Comparison of ENCODE assay signal across 8 cellular contexts in the genomic region with DNA sequence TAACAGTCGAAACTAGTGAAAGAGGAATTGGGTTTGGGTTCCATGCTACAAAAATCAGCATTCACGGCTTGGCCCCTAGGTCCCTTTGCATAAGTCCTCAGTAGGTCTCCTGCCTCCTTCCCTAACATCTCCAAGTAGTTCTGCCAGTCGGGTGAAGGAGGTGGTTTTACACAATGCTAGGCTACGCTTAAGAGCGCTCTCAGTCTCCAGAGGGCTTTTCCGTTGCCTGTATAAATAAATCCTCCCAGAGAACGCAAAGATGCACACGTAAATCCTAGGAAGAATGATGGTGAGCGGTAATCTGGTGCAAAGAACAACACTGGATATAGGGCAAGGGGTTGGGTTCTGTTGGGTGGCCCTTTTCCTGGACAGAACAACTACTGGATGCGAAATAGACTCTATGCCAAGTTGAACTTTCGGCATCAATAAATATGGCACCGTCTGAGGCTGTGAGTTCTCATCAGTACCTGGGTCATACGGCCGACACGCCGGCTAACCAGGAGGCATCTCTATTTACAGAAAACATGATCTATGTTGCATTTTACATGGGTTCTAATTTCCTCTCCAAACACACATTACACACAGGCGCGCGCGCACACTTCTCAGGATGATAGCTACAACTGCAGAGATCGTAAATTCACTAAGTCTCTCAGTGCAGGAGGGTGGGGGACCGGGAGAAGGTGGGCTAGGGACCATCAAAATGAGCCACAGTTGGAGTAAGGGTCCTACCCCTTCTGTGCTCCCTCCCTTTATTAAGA. TPM values are rescaled to one million over a fixed set of nuclear protein-coding genes. Genes with fewer than 3 reads are reported as not detected.
DNase-seq lines count a peak whose midpoint lies in the region; ATAC-seq and TF ChIP-seq lines count a peak whose summit lies in the region.

No MANE protein-coding gene starts in this region.

- ATAC-seq in WTC11: peak; percentile 7; the same call in 1 of the 2 replicates
- ATAC-seq in HG03521 (IDR thresholded peaks at IDR 0.05; ENCODE audit: unreplicated experiment): no peak

- DNase-seq in Caki2 (ENCODE audit: low read depth) (peak; percentile 51), LHCN-M2 (ENCODE audit: low read depth) (peak; percentile 57), WTC11 (ENCODE audit: low spot score) (no peak), AML-193 (lab: John Stamatoyannopoulos, UW) (no peak)
- DNase-seq in stimulated activated CD8-positive, alpha-beta memory T cell treated with anti-CD3 and anti-CD28 coated beads, Interleukin-15, amount 100 ng/mL, for 1 hour (ENCODE audit: low read depth): peak; percentile 4

- H3K36me3 ChIP-seq in liver (ENCODE audit: control insufficient read depth in 4 of 4, insufficient read depth in 3 of 4, low read depth in 1 of 4, low read length in 3 of 4): no peaks in the 10 kb centered on the region

- H3K36me3 Mint-ChIP-seq in WTC11: no peaks in the 10 kb centered on the region
- peaks cover 34% of the 10 kb centered on the region for H3K36me3 Mint-ChIP-seq in dendritic cell treated with granulocyte-macrophage colony-stimulating factor and Interleukin-4, amounts not matched to agents 40 ng/mL and 50 ng/mL, for 4 days (ENCODE audit: low read depth)

- in situ Hi-C loops in Caki2 (cut with HindIII; ENCODE audit: low pct_unique_long_range_greater_than_20kb, low sequenced_read_pairs): no loop called here

- CTCF ChIA-PET in WTC11 (lab: Charles Lee): interaction anchor here (1.2 to 1.3 kb wide), 3 partner anchors 10 to 365 kb away, joined by 3 to 8 read pairs (median 5); no protein-coding TSS in a partner anchor

- H3K4me1 ChIP-seq in liver (ENCODE audit: control insufficient read depth in 4 of 4, insufficient read depth in 4 of 4, low read length in 3 of 4): peaks cover 0 to 27% (median 5%) of the 10 kb centered on the region in 4 donors

- H3K9ac ChIP-seq in liver (ENCODE audit: low read depth in 1 of 2, low read length in 2 of 2): peak overlapping the region; percentile 74 to 75

- H3K4me1 Mint-ChIP-seq in WTC11: peaks cover 44% of the 10 kb centered on the region
- H3K4me1 Mint-ChIP-seq in dendritic cell treated with granulocyte-macrophage colony-stimulating factor and Interleukin-4, amounts not matched to agents 40 ng/mL and 50 ng/mL, for 4 days (ENCODE audit: low read depth): peaks cover 13% of the 10 kb centered on the region

- no peaks in the 10 kb centered on the region for H3K27me3 ChIP-seq in liver (ENCODE audit: control insufficient read depth in 4 of 4, insufficient read depth in 4 of 4, low read length in 3 of 4)

- 1% methylated on average over 22 of the region's 22 CpGs for WGBS in liver

- peak overlapping the region; percentile 69 to 98 (median 77) for H3K4me3 ChIP-seq in liver (ENCODE audit: low read depth in 1 of 3, low read length in 3 of 3)

- no peak for TF ChIP-seq RAD21 in liver (IDR thresholded peaks at IDR 0.05)

- TF ChIP-seq CTCF in WTC11 (IDR thresholded peaks at IDR 0.05) (no peak), liver (IDR thresholded peaks at IDR 0.05; ENCODE audit: low read depth, low read length, missing input control) (peak; percentile 2)

- peaks cover 22% of the 10 kb centered on the region for H3K27me3 Mint-ChIP-seq in WTC11 (ENCODE audit: low read depth)
- peaks cover 9% of the 10 kb centered on the region for H3K27me3 Mint-ChIP-seq in dendritic cell treated with granulocyte-macrophage colony-stimulating factor and Interleukin-4, amounts not matched to agents 40 ng/mL and 50 ng/mL, for 4 days

- no peaks in the 10 kb centered on the region for H3K9me3 ChIP-seq in liver (ENCODE audit: control insufficient read depth in 4 of 4, low read length in 3 of 4)

- H3K27ac ChIP-seq in liver (ENCODE audit: low read depth in 1 of 2, low read length in 2 of 2): peak overlapping the region; percentile 98 to 99

- no peak overlapping the region; the same call in 1 of the 2 replicates for H3K27ac Mint-ChIP-seq in WTC11
- H3K27ac Mint-ChIP-seq in dendritic cell treated with granulocyte-macrophage colony-stimulating factor and Interleukin-4, amounts not matched to agents 40 ng/mL and 50 ng/mL, for 4 days: peak overlapping the region; percentile 99

- H3K4me3 Mint-ChIP-seq in WTC11: peak overlapping the region; percentile 88
- peak overlapping the region; percentile 94 for H3K4me3 Mint-ChIP-seq in dendritic cell treated with granulocyte-macrophage colony-stimulating factor and Interleukin-4, amounts not matched to agents 40 ng/mL and 50 ng/mL, for 4 days

- intact Hi-C loops in dendritic cell treated with granulocyte-macrophage colony-stimulating factor and Interleukin-4, amounts not matched to agents 40 ng/mL and 50 ng/mL, for 4 days (cut with micrococcal nuclease): loop anchor here (2.0 to 5.0 kb wide), 2 partner anchors 147 to 209 kb away; no protein-coding TSS in a partner anchor

- H3K9me3 Mint-ChIP-seq in WTC11: no peaks in the 10 kb centered on the region
- H3K9me3 Mint-ChIP-seq in dendritic cell treated with granulocyte-macrophage colony-stimulating factor and Interleukin-4, amounts not matched to agents 40 ng/mL and 50 ng/mL, for 4 days: no peaks in the 10 kb centered on the region

- POLR2A ChIA-PET in WTC11 (lab: Charles Lee): no interaction called here

TF ChIP-seq in WTC11, 78 proteins besides CTCF, POLR2A, EP300 and RAD21 (continues in another document):
- TF ChIP-seq, protein P1, sequence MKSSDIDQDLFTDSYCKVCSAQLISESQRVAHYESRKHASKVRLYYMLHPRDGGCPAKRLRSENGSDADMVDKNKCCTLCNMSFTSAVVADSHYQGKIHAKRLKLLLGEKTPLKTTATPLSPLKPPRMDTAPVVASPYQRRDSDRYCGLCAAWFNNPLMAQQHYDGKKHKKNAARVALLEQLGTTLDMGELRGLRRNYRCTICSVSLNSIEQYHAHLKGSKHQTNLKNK (CRISPR knock-in tag; IDR thresholded peaks at IDR 0.05): no peak
- TF ChIP-seq TCF7 (CRISPR knock-in tag; IDR thresholded peaks at IDR 0.05; ENCODE audit: low read depth): no peak
- TF ChIP-seq, protein P2, sequence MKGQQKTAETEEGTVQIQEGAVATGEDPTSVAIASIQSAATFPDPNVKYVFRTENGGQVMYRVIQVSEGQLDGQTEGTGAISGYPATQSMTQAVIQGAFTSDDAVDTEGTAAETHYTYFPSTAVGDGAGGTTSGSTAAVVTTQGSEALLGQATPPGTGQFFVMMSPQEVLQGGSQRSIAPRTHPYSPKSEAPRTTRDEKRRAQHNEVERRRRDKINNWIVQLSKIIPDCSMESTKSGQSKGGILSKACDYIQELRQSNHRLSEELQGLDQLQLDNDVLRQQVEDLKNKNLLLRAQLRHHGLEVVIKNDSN (CRISPR knock-in tag; IDR thresholded peaks at IDR 0.05): 0 out of 2 replicates have a peak, but pooled peaks have one; percentile 6

TF ChIP-seq in liver, 16 proteins besides CTCF, POLR2A, EP300 and RAD21:
- TF ChIP-seq TAF1 (conservative IDR thresholded peaks at IDR 0.05) (peak; percentile 31), HNF4A (conservative IDR thresholded peaks at IDR 0.05) (no peak), YY1 (IDR thresholded peaks at IDR 0.05) (peak; percentile 68), GABPA (IDR thresholded peaks at IDR 0.05 in 1 of 2, conservative IDR thresholded peaks at IDR 0.05 in 1 of 2) (no peak), SP1 (IDR thresholded peaks at IDR 0.05) (no peak), HNF4G (IDR thresholded peaks at IDR 0.05) (peak; percentile 7), FOXA1 (IDR thresholded peaks at IDR 0.05) (no peak)
- TF ChIP-seq, protein P3, sequence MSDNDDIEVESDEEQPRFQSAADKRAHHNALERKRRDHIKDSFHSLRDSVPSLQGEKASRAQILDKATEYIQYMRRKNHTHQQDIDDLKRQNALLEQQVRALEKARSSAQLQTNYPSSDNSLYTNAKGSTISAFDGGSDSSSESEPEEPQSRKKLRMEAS (IDR thresholded peaks at IDR 0.05): no peak
- TF ChIP-seq, protein P4, sequence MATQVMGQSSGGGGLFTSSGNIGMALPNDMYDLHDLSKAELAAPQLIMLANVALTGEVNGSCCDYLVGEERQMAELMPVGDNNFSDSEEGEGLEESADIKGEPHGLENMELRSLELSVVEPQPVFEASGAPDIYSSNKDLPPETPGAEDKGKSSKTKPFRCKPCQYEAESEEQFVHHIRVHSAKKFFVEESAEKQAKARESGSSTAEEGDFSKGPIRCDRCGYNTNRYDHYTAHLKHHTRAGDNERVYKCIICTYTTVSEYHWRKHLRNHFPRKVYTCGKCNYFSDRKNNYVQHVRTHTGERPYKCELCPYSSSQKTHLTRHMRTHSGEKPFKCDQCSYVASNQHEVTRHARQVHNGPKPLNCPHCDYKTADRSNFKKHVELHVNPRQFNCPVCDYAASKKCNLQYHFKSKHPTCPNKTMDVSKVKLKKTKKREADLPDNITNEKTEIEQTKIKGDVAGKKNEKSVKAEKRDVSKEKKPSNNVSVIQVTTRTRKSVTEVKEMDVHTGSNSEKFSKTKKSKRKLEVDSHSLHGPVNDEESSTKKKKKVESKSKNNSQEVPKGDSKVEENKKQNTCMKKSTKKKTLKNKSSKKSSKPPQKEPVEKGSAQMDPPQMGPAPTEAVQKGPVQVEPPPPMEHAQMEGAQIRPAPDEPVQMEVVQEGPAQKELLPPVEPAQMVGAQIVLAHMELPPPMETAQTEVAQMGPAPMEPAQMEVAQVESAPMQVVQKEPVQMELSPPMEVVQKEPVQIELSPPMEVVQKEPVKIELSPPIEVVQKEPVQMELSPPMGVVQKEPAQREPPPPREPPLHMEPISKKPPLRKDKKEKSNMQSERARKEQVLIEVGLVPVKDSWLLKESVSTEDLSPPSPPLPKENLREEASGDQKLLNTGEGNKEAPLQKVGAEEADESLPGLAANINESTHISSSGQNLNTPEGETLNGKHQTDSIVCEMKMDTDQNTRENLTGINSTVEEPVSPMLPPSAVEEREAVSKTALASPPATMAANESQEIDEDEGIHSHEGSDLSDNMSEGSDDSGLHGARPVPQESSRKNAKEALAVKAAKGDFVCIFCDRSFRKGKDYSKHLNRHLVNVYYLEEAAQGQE (IDR thresholded peaks at IDR 0.05): no peak

RNA-seq across cellular contexts. Expression of a gene that starts 1.3 kb away (rescaled TPM):
- 26.7 and 38.0 TPM in 2 replicates for total RNA-seq in Caki2 (2014; rRNA removed; shearing (Covaris generic); ENCODE audit: low replicate concordance)
- total RNA-seq in LHCN-M2 (2014; rRNA removed) (73.6 and 99.8 TPM in 2 replicates), WTC11 (2021) (15.8 to 17.7 TPM (median 16.5 TPM) in 3 replicates), liver (10 to 100 TPM; 30.0 to 31.0 TPM)
- polyA plus RNA-seq in LHCN-M2 (2012): 43.6 TPM
- 10 to 100 TPM; 10.1 to 21.1 TPM for polyA plus RNA-seq in liver

Comparison
In these comparisons a context has a peak if more than half of its experiments do, and no peak if none do; other contexts are left out.
1. DNase-seq: peak in Caki2 (single experiment), LHCN-M2 (single experiment) and stimulated activated CD8-positive, alpha-beta memory T cell treated with anti-CD3 and anti-CD28 coated beads, Interleukin-15, amount 100 ng/mL, for 1 hour (single experiment); none in WTC11 (single experiment) and AML-193 (0 of 2).